8 cellular contexts compared by ENCODE assay signal in genomic region chr12:54958048-54958658, GRCh38. TPM values are rescaled to one million over a fixed set of nuclear protein-coding genes. Genes with fewer than 3 reads are reported as not detected.
DNase-seq lines count a peak whose midpoint lies in the region; ATAC-seq and TF ChIP-seq lines count a peak whose summit lies in the region.

No MANE protein-coding gene starts in this region.

- DNase-seq in CD14-positive monocyte (ENCODE audit: low spot score), result no peak
- DNase-seq in NCI-H1417 treated with DMSO at 0.1 percent for 48 hours (lab: John Stamatoyannopoulos, UW), result peak; percentile 48
- DNase-seq in central memory CD8-positive, alpha-beta T cell (ENCODE audit: low spot score in 2 of 2), result peak; percentile 20 to 36
- peak; percentile 71 for DNase-seq in kidney tubule cell (ENCODE audit: low spot score)
- DNase-seq in stimulated activated naive CD4-positive, alpha-beta T cell (lab: John Stamatoyannopoulos, UW), result peak in 5 of 6 experiments; percentile 18 to 65 (median 40)
- no peak for DNase-seq in cortex of kidney (lab: John Stamatoyannopoulos, UW)

- intact Hi-C loops in CD14-positive monocyte (cut with micrococcal nuclease), result loop anchor here (2.0 to 5.0 kb wide), 5 partner anchors 101 to 256 kb away; partner anchors contain the start of gene MUCL1 (in 1 of the 2)

- ATAC-seq in GM18873 (IDR thresholded peaks at IDR 0.05; ENCODE audit: low FRiP score, unreplicated experiment), result peak; percentile 33
- ATAC-seq in central memory CD8-positive, alpha-beta T cell (replicated peaks; ENCODE audit: extremely low read depth, poor library complexity, severe bottlenecking), result no peak

- H3K9me3 Mint-ChIP-seq in CD14-positive monocyte, result no peaks in the 10 kb centered on the region
- peaks cover 2% of the 10 kb centered on the region for H3K9me3 Mint-ChIP-seq in T-helper 1 cell treated with Interleukin-12 subunit alpha and Interleukin-12 subunit beta and Interleukin-4 antibody, amounts not matched to agents 30 μg/mL and 1 μg/mL, for 36 hours
- no peaks in the 10 kb centered on the region for H3K9me3 Mint-ChIP-seq in central memory CD8-positive, alpha-beta T cell

- H3K27me3 Mint-ChIP-seq in CD14-positive monocyte (ENCODE audit: low read depth in 3 of 3), result peaks cover 0 to 3% (median 0%) of the 10 kb centered on the region in 3 donors
- H3K27me3 Mint-ChIP-seq in T-helper 1 cell treated with Interleukin-12 subunit alpha and Interleukin-12 subunit beta and Interleukin-4 antibody, amounts not matched to agents 30 μg/mL and 1 μg/mL, for 36 hours (ENCODE audit: low read depth), result no peaks in the 10 kb centered on the region
- no peaks in the 10 kb centered on the region for H3K27me3 Mint-ChIP-seq in central memory CD8-positive, alpha-beta T cell

- no peak overlapping the region for H3K4me3 Mint-ChIP-seq in CD14-positive monocyte
- H3K4me3 Mint-ChIP-seq in T-helper 1 cell treated with Interleukin-12 subunit alpha and Interleukin-12 subunit beta and Interleukin-4 antibody, amounts not matched to agents 30 μg/mL and 1 μg/mL, for 36 hours, result no peak overlapping the region
- H3K4me3 Mint-ChIP-seq in central memory CD8-positive, alpha-beta T cell, result no peak overlapping the region

- H3K4me1 Mint-ChIP-seq in CD14-positive monocyte, result peaks cover 25% of the 10 kb centered on the region
- peaks cover 62% of the 10 kb centered on the region for H3K4me1 Mint-ChIP-seq in T-helper 1 cell treated with Interleukin-12 subunit alpha and Interleukin-12 subunit beta and Interleukin-4 antibody, amounts not matched to agents 30 μg/mL and 1 μg/mL, for 36 hours (ENCODE audit: low read depth)
- H3K4me1 Mint-ChIP-seq in central memory CD8-positive, alpha-beta T cell, result peaks cover 48% of the 10 kb centered on the region

- peaks cover 12 to 16% of the 10 kb centered on the region in 2 donors for H3K36me3 Mint-ChIP-seq in CD14-positive monocyte
- peaks cover 88% of the 10 kb centered on the region for H3K36me3 Mint-ChIP-seq in T-helper 1 cell treated with Interleukin-12 subunit alpha and Interleukin-12 subunit beta and Interleukin-4 antibody, amounts not matched to agents 30 μg/mL and 1 μg/mL, for 36 hours (ENCODE audit: low read depth)
- peaks cover 56% of the 10 kb centered on the region for H3K36me3 Mint-ChIP-seq in central memory CD8-positive, alpha-beta T cell (ENCODE audit: insufficient read depth)

- peak; percentile 86 for TF ChIP-seq CTCF in CD14-positive monocyte (IDR thresholded peaks at IDR 0.05)

- no peak overlapping the region for H3K27ac Mint-ChIP-seq in CD14-positive monocyte
- H3K27ac Mint-ChIP-seq in T-helper 1 cell treated with Interleukin-12 subunit alpha and Interleukin-12 subunit beta and Interleukin-4 antibody, amounts not matched to agents 30 μg/mL and 1 μg/mL, for 36 hours, result peak overlapping the region; percentile 47
- H3K27ac Mint-ChIP-seq in central memory CD8-positive, alpha-beta T cell (ENCODE audit: low read depth), result peak overlapping the region; percentile 16

RNA-seq across cellular contexts. Expression of gene TESPA1, which starts 26.4 kb away (rescaled TPM):
- under 1 TPM; 0.37 to 0.61 TPM for polyA plus RNA-seq in CD14-positive monocyte

Comparison
In these comparisons a context has a peak if more than half of its experiments do, and no peak if none do; other contexts are left out.
1. DNase-seq: peak in NCI-H1417 treated with DMSO at 0.1 percent for 48 hours (single experiment), central memory CD8-positive, alpha-beta T cell (2 of 2), kidney tubule cell (single experiment) and stimulated activated naive CD4-positive, alpha-beta T cell (5 of 6); none in CD14-positive monocyte (single experiment) and cortex of kidney (single experiment).
2. H3K27ac Mint-ChIP-seq: peak in T-helper 1 cell treated with Interleukin-12 subunit alpha and Interleukin-12 subunit beta and Interleukin-4 antibody, amounts not matched to agents 30 μg/mL and 1 μg/mL, for 36 hours (single experiment) and central memory CD8-positive, alpha-beta T cell (single experiment); none in CD14-positive monocyte (0 of 7).